Comparison of ENCODE assay signal across 23 cellular contexts in the genomic region with DNA sequence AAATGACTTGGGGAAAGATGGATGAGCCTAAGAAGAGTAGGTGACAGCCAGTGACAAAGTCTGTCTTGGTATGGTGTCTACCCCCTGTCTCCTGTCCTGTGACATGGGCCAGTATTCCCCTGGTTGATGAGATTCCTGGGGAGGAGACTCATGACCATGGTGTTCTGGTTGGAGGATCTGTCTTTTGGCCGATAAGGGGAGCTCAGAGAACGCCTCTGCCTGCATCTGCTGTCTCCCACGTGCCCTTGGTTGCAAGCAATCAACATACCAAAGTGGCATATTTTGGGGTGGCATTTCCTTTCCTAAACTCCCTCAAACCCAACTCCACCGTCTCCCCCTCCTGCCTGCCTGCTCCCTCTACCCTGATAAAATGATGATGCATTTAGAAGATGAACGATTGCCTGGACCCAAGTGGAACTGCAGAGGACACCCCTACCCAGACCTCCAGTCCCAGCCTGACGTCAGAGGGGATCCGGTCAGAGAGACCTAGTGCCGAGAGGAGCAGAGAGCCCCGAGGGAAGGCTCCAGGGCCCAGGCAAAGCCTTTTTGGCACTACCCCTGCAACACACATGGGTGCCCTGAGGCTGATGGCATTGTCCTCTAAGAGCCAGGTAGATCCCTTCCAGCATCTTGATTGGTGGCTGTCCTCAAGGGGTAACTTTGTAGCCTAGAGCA.
A peak's percentile ranks its signal among the peaks of the same experiment; 100 is the strongest.
DNase-seq lines count a peak whose midpoint lies in the region; ATAC-seq, FAIRE-seq and TF ChIP-seq lines count a peak whose summit lies in the region.
"Had no signal": no experiment of that assay in that cellular context is flagged by ENCODE, and none has a peak within 500 bp of the region (broad histone marks: within the 10 kb centered on the region; RNA-seq: fewer than 3 reads in every experiment).

No MANE protein-coding gene starts in this region.

- no peak for FAIRE-seq in H1 (lab: Jason Lieb, UNC)

- H3K4me3 ChIP-seq in IMR-90 (ENCODE audit: insufficient read depth, low read depth, low read length) (no peak overlapping the region), H1 (ENCODE audit: extremely low read depth in 1 of 4, insufficient read depth in 2 of 4, low read depth in 3 of 4, low read length in 4 of 4) (no peak overlapping the region)
- no peak overlapping the region for H3K4me3 ChIP-seq in CD4-positive, alpha-beta memory T cell (ENCODE audit: low read length in 2 of 2)
- H3K4me3 ChIP-seq: GM23248, PC-9 had no signal

- H3K4ac ChIP-seq in IMR-90 (ENCODE audit: low read depth, low read length): no peak overlapping the region
- no peak overlapping the region for H3K4ac ChIP-seq in H1 (replicated peaks; ENCODE audit: insufficient read length, low read depth, low read length)

- in situ Hi-C loops in IMR-90 (cut with MboI; ENCODE audit: low sequenced_read_pairs): no loop called here

- no peak overlapping the region for H4K5ac ChIP-seq in IMR-90 (ENCODE audit: low read depth, low read length)
- H4K5ac ChIP-seq in H1 (ENCODE audit: insufficient read length, low read depth, low read length): no peak overlapping the region

- H2BK15ac ChIP-seq in IMR-90 (ENCODE audit: low read depth, low read length): no peak overlapping the region
- peak overlapping the region; percentile 76 for H2BK15ac ChIP-seq in H1 (ENCODE audit: low read length)

- no peaks in the 10 kb centered on the region for H3K9me3 Mint-ChIP-seq in stimulated activated memory B cell treated with anti-CD40 and anti-IgM and Interleukin-4, amounts not matched to agents 10 μg/mL and 1 μg/mL and 100 μg/mL, for 72 hours
- H3K9me3 Mint-ChIP-seq in CD4-positive, alpha-beta memory T cell: peaks cover 0 to 2% (median 0%) of the 10 kb centered on the region in 8 donors
- H3K9me3 Mint-ChIP-seq in activated CD4-positive, alpha-beta T cell treated with anti-CD3 and anti-CD28 coated beads, Interleukin-2, amount 10 ng/mL, durations not matched to agents 24 days and 14 days: no peaks in the 10 kb centered on the region
- H3K9me3 Mint-ChIP-seq: CD8-positive, alpha-beta T cell had no signal

- no peak for TF ChIP-seq RAD21 in IMR-90 (IDR thresholded peaks at IDR 0.05; ENCODE audit: low read length)
- TF ChIP-seq RAD21 in H1 (IDR thresholded peaks at IDR 0.05 in 1 of 2, conservative IDR thresholded peaks at IDR 0.05 in 1 of 2; ENCODE audit: low read depth in 2 of 2, low read length in 2 of 2): 0 out of 4 replicates have a peak, but pooled peaks of 1 of the 2 experiments have one; percentile 1

- intact Hi-C loops in IMR-90 (cut with micrococcal nuclease): no loop called here
- intact Hi-C loops in CD4-positive, alpha-beta memory T cell (cut with micrococcal nuclease): no loop called here
- intact Hi-C loops in activated CD4-positive, alpha-beta T cell treated with anti-CD3 and anti-CD28 coated beads, Interleukin-2, amount 10 ng/mL, durations not matched to agents 24 days and 14 days (cut with micrococcal nuclease): no loop called here

- H3K36me3 Mint-ChIP-seq in stimulated activated memory B cell treated with anti-CD40 and anti-IgM and Interleukin-4, amounts not matched to agents 10 μg/mL and 1 μg/mL and 100 μg/mL, for 72 hours: no peaks in the 10 kb centered on the region
- no peaks in the 10 kb centered on the region for H3K36me3 Mint-ChIP-seq in CD4-positive, alpha-beta memory T cell
- no peaks in the 10 kb centered on the region for H3K36me3 Mint-ChIP-seq in activated CD4-positive, alpha-beta T cell treated with anti-CD3 and anti-CD28 coated beads, Interleukin-2, amount 10 ng/mL, durations not matched to agents 24 days and 14 days (ENCODE audit: low read depth)
- H3K36me3 Mint-ChIP-seq: CD8-positive, alpha-beta T cell had no signal

- H3K27ac ChIP-seq in IMR-90 (ENCODE audit: insufficient read depth, low read length) (no peak overlapping the region), H1 (ENCODE audit: low read depth, low read length) (no peak overlapping the region)
- no peak overlapping the region for H3K27ac ChIP-seq in CD4-positive, alpha-beta memory T cell (ENCODE audit: low read depth, low read length)
- H3K27ac ChIP-seq: 22Rv1, GM23248, KMS-11, PC-9, RWPE1 had no signal

- no peak for TF ChIP-seq POLR2A in IMR-90 (IDR thresholded peaks at IDR 0.05; ENCODE audit: low read depth, low read length)
- TF ChIP-seq POLR2A in H1 (IDR thresholded peaks at IDR 0.05; ENCODE audit: control extremely low read depth in 1 of 2, low read depth in 2 of 2, low read length in 2 of 2): no peak

- POLR2A ChIA-PET in IMR-90 (lab: Charles Lee; ENCODE audit: unreplicated experiment) (no interaction called here), H1 (lab: Charles Lee; ENCODE audit: partially characterized antibody) (no interaction called here)
- POLR2A ChIA-PET in CD4-positive, alpha-beta memory T cell (lab: Charles Lee; ENCODE audit: partially characterized antibody): no interaction called here

- H3K56ac ChIP-seq in IMR-90 (ENCODE audit: extremely low read depth, insufficient read depth, low read length): no peak overlapping the region
- no peak overlapping the region for H3K56ac ChIP-seq in H1 (replicated peaks; ENCODE audit: insufficient read length, low read depth, low read length)

- H4K8ac ChIP-seq in IMR-90 (ENCODE audit: low read depth in 2 of 2, low read length in 2 of 2) (no peak overlapping the region), H1 (ENCODE audit: extremely low read depth, insufficient read depth, low read length) (no peak overlapping the region; the same call in 1 of the 2 replicates)

- H3K79me1 ChIP-seq in IMR-90 (ENCODE audit: low read depth in 1 of 2, low read length in 2 of 2) (no peaks in the 10 kb centered on the region), H1 (ENCODE audit: low read depth, low read length) (no peaks in the 10 kb centered on the region)

- peak; percentile 52 for DNase-seq in activated effector memory CD4-positive, alpha-beta T cell treated with anti-CD3 and anti-CD28 coated beads, Interleukin-2, amount 50 U/mL, for 16 hours
- DNase-seq in activated effector memory CD4-positive, alpha-beta T cell treated with Interleukin-2 at 50 U/mL for 16 hours: no peak
- DNase-seq in IMR-90: no peak
- no peak for DNase-seq in H1 (ENCODE audit: low read depth in 1 of 2, low spot score in 2 of 2)
- DNase-seq in CD4-positive, alpha-beta memory T cell: no peak
- DNase-seq in cerebellar nuclear complex (lab: John Stamatoyannopoulos, UW): no peak
- DNase-seq in activated CD4-positive, alpha-beta T cell treated with anti-CD3 and anti-CD28 coated beads, Interleukin-2, amount 10 ng/mL, durations not matched to agents 24 days and 14 days: no peak
- DNase-seq: BE2C; CD8-positive, alpha-beta T cell; GM23248; HCEC 1CT; NCI-H1417 treated with DMSO at 0.1 percent for 48 hours; NCI-H1930; NCI-H226; NCI-H524; NCI-H82; PC-9; SIG-M5 had no signal

- H2AK5ac ChIP-seq in IMR-90 (ENCODE audit: low read depth, low read length) (no peak overlapping the region), H1 (ENCODE audit: low read depth, low read length) (peak overlapping the region; percentile 85)

- H3K18ac ChIP-seq in IMR-90 (ENCODE audit: low read depth, low read length): no peak overlapping the region
- peak overlapping the region; percentile 68 for H3K18ac ChIP-seq in H1 (ENCODE audit: extremely low read depth, low read length)

- no peaks in the 10 kb centered on the region; the same call in 1 of the 2 replicates for H3K9me1 ChIP-seq in IMR-90 (ENCODE audit: insufficient read depth, low read length)

- H3K79me2 ChIP-seq in H1 (ENCODE audit: control insufficient read depth in 1 of 2, insufficient read depth in 2 of 2, low read length in 2 of 2): no peaks in the 10 kb centered on the region

- TF ChIP-seq EP300 in H1 (IDR thresholded peaks at IDR 0.05; ENCODE audit: borderline replicate concordance in 1 of 2, low read depth in 2 of 2, low read length in 2 of 2): no peak

- no peaks in the 10 kb centered on the region for H3K23me2 ChIP-seq in H1 (ENCODE audit: low read depth, low read length)

- H2AFZ ChIP-seq in IMR-90 (replicated peaks; ENCODE audit: low read length, poor library complexity): peak overlapping the region; percentile 23
- no peak overlapping the region for H2AFZ ChIP-seq in H1 (ENCODE audit: low read length)
- H2AFZ ChIP-seq: GM23248, PC-9 had no signal

- no peak for ATAC-seq in IMR-90 (ENCODE audit: low read depth)
- no peak for ATAC-seq in stimulated activated memory B cell treated with anti-CD40 and anti-IgM and Interleukin-4, amounts not matched to agents 10 μg/mL and 1 μg/mL and 100 μg/mL, for 72 hours
- ATAC-seq: CD8-positive, alpha-beta T cell; SK-N-SH treated with all-trans-retinoic acid at 6 μM for 48 hours had no signal

- H3K4me2 ChIP-seq in IMR-90 (ENCODE audit: low read depth, low read length) (no peak overlapping the region), H1 (ENCODE audit: insufficient read depth in 1 of 2, low read depth in 2 of 2, low read length in 2 of 2) (no peak overlapping the region)
- H3K4me2 ChIP-seq: KMS-11, PC-9 had no signal

- WGBS in IMR-90 (ENCODE audit: extremely low coverage in 2 of 2, insufficient read length in 1 of 2), 2 experiments: no CpG with 5 or more reads among the region's 9 CpGs
- WGBS in H1 (ENCODE audit: extremely low coverage in 1 of 2, insufficient coverage in 1 of 2, insufficient read length in 1 of 2, insufficient replicate concordance in 2 of 2, low coverage in 1 of 2, low lambda C conversion rate in 2 of 2, missing lambda C conversion rate in 1 of 2), 2 experiments: 80% methylated on average over 9 of the region's 9 CpGs; no CpG with 5 or more reads in 1 of the 2 experiments

- peaks cover 71% of the 10 kb centered on the region for H3K4me1 Mint-ChIP-seq in stimulated activated memory B cell treated with anti-CD40 and anti-IgM and Interleukin-4, amounts not matched to agents 10 μg/mL and 1 μg/mL and 100 μg/mL, for 72 hours
- no peaks in the 10 kb centered on the region for H3K4me1 Mint-ChIP-seq in CD4-positive, alpha-beta memory T cell
- no peaks in the 10 kb centered on the region for H3K4me1 Mint-ChIP-seq in activated CD4-positive, alpha-beta T cell treated with anti-CD3 and anti-CD28 coated beads, Interleukin-2, amount 10 ng/mL, durations not matched to agents 24 days and 14 days

- H3K23ac ChIP-seq in IMR-90 (ENCODE audit: low read depth, low read length) (no peak overlapping the region), H1 (ENCODE audit: insufficient read length) (no peak overlapping the region)

- dilution Hi-C loops in IMR-90 (cut with HindIII; ENCODE audit: low sequenced_read_pairs, unreplicated experiment): no loop called here

- no peaks in the 10 kb centered on the region for H3K36me3 ChIP-seq in IMR-90 (ENCODE audit: control insufficient read depth, insufficient read depth, low read length)
- no peaks in the 10 kb centered on the region for H3K36me3 ChIP-seq in H1 (ENCODE audit: control insufficient read depth in 2 of 4, insufficient read depth in 4 of 4, low read length in 3 of 4)
- H3K36me3 ChIP-seq in CD4-positive, alpha-beta memory T cell (ENCODE audit: insufficient read depth, low read length): no peaks in the 10 kb centered on the region
- H3K36me3 ChIP-seq: BE2C had no signal

- H3K4me1 ChIP-seq in IMR-90 (ENCODE audit: control insufficient read depth, insufficient read depth, low read length) (no peaks in the 10 kb centered on the region), H1 (replicated peaks in 1 of 4; ENCODE audit: control insufficient read depth in 3 of 4, insufficient read depth in 4 of 4, low read length in 3 of 4) (peaks cover 11 to 30% (median 24%) of the 10 kb centered on the region in 4 experiments)
- no peaks in the 10 kb centered on the region for H3K4me1 ChIP-seq in CD4-positive, alpha-beta memory T cell (ENCODE audit: insufficient read depth, low read length)
- H3K4me1 ChIP-seq: BE2C had no signal

- H4K91ac ChIP-seq in IMR-90 (ENCODE audit: insufficient read depth, low read depth, low read length) (no peak overlapping the region), H1 (replicated peaks; ENCODE audit: insufficient read length, low read length) (peak overlapping the region; percentile 81)

- no peaks in the 10 kb centered on the region for H4K20me1 ChIP-seq in IMR-90 (ENCODE audit: insufficient read depth, low read length)
- no peaks in the 10 kb centered on the region for H4K20me1 ChIP-seq in H1 (replicated peaks in 1 of 2; ENCODE audit: control insufficient read depth in 1 of 2, insufficient read depth in 2 of 2, low read length in 2 of 2)

- H3K14ac ChIP-seq in IMR-90 (replicated peaks; ENCODE audit: low read depth, low read length): no peak overlapping the region
- no peak overlapping the region for H3K14ac ChIP-seq in H1 (ENCODE audit: insufficient read length)

- no TSS peak for BruUV-seq in IMR-90 (replicated peaks; lab: Mats Ljungman, UMichigan)

- H2AK9ac ChIP-seq in IMR-90 (replicated peaks; ENCODE audit: low read depth, low read length, poor library complexity): no peak overlapping the region

- H2BK20ac ChIP-seq in IMR-90 (ENCODE audit: low read depth, low read length) (no peak overlapping the region), H1 (ENCODE audit: low read length) (peak overlapping the region; percentile 89)

- H2BK5ac ChIP-seq in IMR-90 (ENCODE audit: low read depth, low read length, poor library complexity, severe bottlenecking) (no peak overlapping the region), H1 (ENCODE audit: low read depth, low read length) (0 out of 2 replicates have a peak overlapping the region, but pooled peaks have one; percentile 16)

- H3K4me3 Mint-ChIP-seq in stimulated activated memory B cell treated with anti-CD40 and anti-IgM and Interleukin-4, amounts not matched to agents 10 μg/mL and 1 μg/mL and 100 μg/mL, for 72 hours: no peak overlapping the region
- no peak overlapping the region for H3K4me3 Mint-ChIP-seq in CD4-positive, alpha-beta memory T cell
- H3K4me3 Mint-ChIP-seq in activated CD4-positive, alpha-beta T cell treated with anti-CD3 and anti-CD28 coated beads, Interleukin-2, amount 10 ng/mL, durations not matched to agents 24 days and 14 days: no peak overlapping the region
- H3K4me3 Mint-ChIP-seq: CD8-positive, alpha-beta T cell had no signal

- no peak for TF ChIP-seq CTCF in IMR-90 (conservative IDR thresholded peaks at IDR 0.05; ENCODE audit: low read depth, low read length)
- no peak for TF ChIP-seq CTCF in H1 (IDR thresholded peaks at IDR 0.05; ENCODE audit: control extremely low read depth in 1 of 3, insufficient read depth in 1 of 3, low read depth in 1 of 3, low read length in 3 of 3)

- peak overlapping the region; percentile 87 for H3K27ac Mint-ChIP-seq in stimulated activated memory B cell treated with anti-CD40 and anti-IgM and Interleukin-4, amounts not matched to agents 10 μg/mL and 1 μg/mL and 100 μg/mL, for 72 hours
- H3K27ac Mint-ChIP-seq in CD4-positive, alpha-beta memory T cell: no peak overlapping the region
- no peak overlapping the region for H3K27ac Mint-ChIP-seq in activated CD4-positive, alpha-beta T cell treated with anti-CD3 and anti-CD28 coated beads, Interleukin-2, amount 10 ng/mL, durations not matched to agents 24 days and 14 days
- H3K27ac Mint-ChIP-seq: CD8-positive, alpha-beta T cell had no signal

- CTCF ChIA-PET in IMR-90 (lab: Yijun Ruan, JAX) (no interaction called here), H1 (lab: Charles Lee; ENCODE audit: partially characterized antibody) (interaction anchor here (1.4 kb wide), 1 partner anchor 109 kb away, joined by 4 read pairs; no protein-coding TSS in a partner anchor)
- CTCF ChIA-PET in CD4-positive, alpha-beta memory T cell (lab: Charles Lee; ENCODE audit: partially characterized antibody): no interaction called here

- H3K27me3 ChIP-seq in IMR-90 (ENCODE audit: control insufficient read depth, insufficient read depth, low read length) (peaks cover 10% of the 10 kb centered on the region), H1 (replicated peaks in 1 of 4; ENCODE audit: control insufficient read depth in 3 of 4, extremely low read depth in 1 of 4, insufficient read depth in 3 of 4, low read length in 3 of 4) (no peaks in the 10 kb centered on the region; a peak in 1 of 7 replicates)
- no peaks in the 10 kb centered on the region for H3K27me3 ChIP-seq in CD4-positive, alpha-beta memory T cell (ENCODE audit: insufficient read depth, low read length)
- H3K27me3 ChIP-seq: BE2C had no signal

- peak overlapping the region; percentile 76; the same call in 1 of the 2 replicates for H2BK12ac ChIP-seq in H1 (ENCODE audit: low read depth, low read length)

- no peak overlapping the region for H2BK120ac ChIP-seq in IMR-90 (ENCODE audit: low read depth, low read length)
- peak overlapping the region; percentile 71 for H2BK120ac ChIP-seq in H1 (replicated peaks; ENCODE audit: low read depth, low read length)

- H3K9ac ChIP-seq in IMR-90 (ENCODE audit: low read depth, low read length) (no peak overlapping the region), H1 (replicated peaks in 1 of 4; ENCODE audit: extremely low read depth in 1 of 4, low read depth in 3 of 4, low read length in 3 of 4) (no peak overlapping the region)
- H3K9ac ChIP-seq: GM23248, KMS-11 had no signal

- no peaks in the 10 kb centered on the region for H3K27me3 Mint-ChIP-seq in stimulated activated memory B cell treated with anti-CD40 and anti-IgM and Interleukin-4, amounts not matched to agents 10 μg/mL and 1 μg/mL and 100 μg/mL, for 72 hours
- H3K27me3 Mint-ChIP-seq in CD4-positive, alpha-beta memory T cell: peaks cover 1 to 4% of the 10 kb centered on the region in 2 donors
- peaks cover 3% of the 10 kb centered on the region for H3K27me3 Mint-ChIP-seq in activated CD4-positive, alpha-beta T cell treated with anti-CD3 and anti-CD28 coated beads, Interleukin-2, amount 10 ng/mL, durations not matched to agents 24 days and 14 days

- H3K9me3 ChIP-seq in IMR-90 (ENCODE audit: control insufficient read depth, insufficient read depth, low read length) (no peaks in the 10 kb centered on the region), H1 (ENCODE audit: insufficient read depth in 2 of 2, low read depth in 1 of 2, low read length in 1 of 2) (no peaks in the 10 kb centered on the region)
- no peaks in the 10 kb centered on the region for H3K9me3 ChIP-seq in CD4-positive, alpha-beta memory T cell (ENCODE audit: control insufficient read depth in 1 of 2, low read length in 2 of 2)
- H3K9me3 ChIP-seq: BE2C had no signal
